ENCODE assay signal across 1 cellular context in the genomic region with DNA sequence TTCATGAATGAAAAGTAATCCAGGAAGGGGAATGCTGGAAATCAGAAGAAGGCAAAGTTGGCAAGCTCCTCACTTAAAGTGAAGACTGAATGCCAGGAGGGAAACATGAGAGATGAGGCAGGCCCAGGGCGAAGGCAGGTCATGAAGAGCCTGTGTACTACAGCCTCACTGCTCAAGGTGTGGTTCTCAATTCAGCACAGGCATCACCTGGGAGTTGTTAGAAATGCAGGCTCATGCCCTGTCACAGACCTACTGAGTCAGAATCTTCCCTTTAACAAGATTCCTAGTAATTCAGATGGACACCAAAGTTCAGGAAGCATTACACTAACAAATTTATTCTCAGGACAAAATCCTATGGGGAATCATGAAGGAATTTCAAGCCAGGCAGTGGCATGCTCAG.
TF ChIP-seq lines count a peak whose summit lies in the region.

No MANE protein-coding gene starts in this region.

TF ChIP-seq in HepG2, 621 proteins besides CTCF, POLR2A, EP300 and RAD21 (continued from another document):
- TF ChIP-seq, protein P1, sequence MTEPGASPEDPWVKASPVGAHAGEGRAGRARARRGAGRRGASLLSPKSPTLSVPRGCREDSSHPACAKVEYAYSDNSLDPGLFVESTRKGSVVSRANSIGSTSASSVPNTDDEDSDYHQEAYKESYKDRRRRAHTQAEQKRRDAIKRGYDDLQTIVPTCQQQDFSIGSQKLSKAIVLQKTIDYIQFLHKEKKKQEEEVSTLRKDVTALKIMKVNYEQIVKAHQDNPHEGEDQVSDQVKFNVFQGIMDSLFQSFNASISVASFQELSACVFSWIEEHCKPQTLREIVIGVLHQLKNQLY (CRISPR knock-in tag; IDR thresholded peaks at IDR 0.05), result no peak
- no peak for TF ChIP-seq RXRA (CRISPR knock-in tag; IDR thresholded peaks at IDR 0.05)
- no peak for TF ChIP-seq ZNF530 (CRISPR knock-in tag; IDR thresholded peaks at IDR 0.05; ENCODE audit: low read depth)
- no peak for TF ChIP-seq SMARCC2 (IDR thresholded peaks at IDR 0.05)
- TF ChIP-seq DNMT3B (CRISPR knock-in tag; conservative IDR thresholded peaks at IDR 0.05), result no peak
- TF ChIP-seq, protein P2, sequence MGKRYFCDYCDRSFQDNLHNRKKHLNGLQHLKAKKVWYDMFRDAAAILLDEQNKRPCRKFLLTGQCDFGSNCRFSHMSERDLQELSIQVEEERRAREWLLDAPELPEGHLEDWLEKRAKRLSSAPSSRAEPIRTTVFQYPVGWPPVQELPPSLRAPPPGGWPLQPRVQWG (CRISPR knock-in tag; IDR thresholded peaks at IDR 0.05; ENCODE audit: borderline replicate concordance, low read depth), result no peak
- no peak for TF ChIP-seq SAP130 (CRISPR knock-in tag; IDR thresholded peaks at IDR 0.05; ENCODE audit: low read depth)
- TF ChIP-seq ZNF484 (CRISPR knock-in tag; IDR thresholded peaks at IDR 0.05; ENCODE audit: borderline replicate concordance, low read depth), result no peak
- no peak for TF ChIP-seq ZNF343 (CRISPR knock-in tag; IDR thresholded peaks at IDR 0.05)
- TF ChIP-seq ZNF138 (CRISPR knock-in tag; IDR thresholded peaks at IDR 0.05; ENCODE audit: low read depth), result no peak
- no peak for TF ChIP-seq HMG20A (CRISPR knock-in tag; IDR thresholded peaks at IDR 0.05; ENCODE audit: borderline replicate concordance)
- TF ChIP-seq, protein P3, sequence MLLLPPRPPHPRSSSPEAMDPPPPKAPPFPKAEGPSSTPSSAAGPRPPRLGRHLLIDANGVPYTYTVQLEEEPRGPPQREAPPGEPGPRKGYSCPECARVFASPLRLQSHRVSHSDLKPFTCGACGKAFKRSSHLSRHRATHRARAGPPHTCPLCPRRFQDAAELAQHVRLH (CRISPR knock-in tag; IDR thresholded peaks at IDR 0.05; ENCODE audit: borderline replicate concordance, low read depth), result no peak
- TF ChIP-seq HNRNPUL1 (IDR thresholded peaks at IDR 0.05; ENCODE audit: low read depth, low read length), result no peak
- no peak for TF ChIP-seq ZNF10 (CRISPR knock-in tag; IDR thresholded peaks at IDR 0.05; ENCODE audit: borderline replicate concordance, low read depth)
TF ChIP-seq in HepG2: peak in this region for 0.
